Comparison of ENCODE assay signal across 8 cellular contexts in the genomic region with DNA sequence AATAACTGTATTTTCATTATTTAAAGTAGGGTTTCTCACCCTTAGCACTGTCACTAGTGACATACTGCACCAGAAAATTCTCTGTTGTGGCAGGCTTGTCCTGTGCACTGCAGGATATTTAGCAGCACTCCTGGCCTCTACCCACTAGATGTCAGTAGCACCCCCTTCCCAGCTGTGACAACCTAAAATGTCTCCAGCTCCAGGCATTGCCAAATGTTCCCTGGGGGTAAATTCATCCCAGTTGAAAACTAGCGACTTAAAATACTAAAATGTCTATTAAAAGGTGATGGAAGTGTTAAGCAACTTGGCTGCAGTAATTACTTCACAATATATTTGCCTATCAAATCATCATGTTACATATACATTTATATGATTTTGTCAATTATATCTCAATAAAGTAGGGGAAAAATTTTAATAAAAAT.
DNase-seq lines count a peak whose midpoint lies in the region; ATAC-seq and TF ChIP-seq lines count a peak whose summit lies in the region.

No MANE protein-coding gene starts in this region.

- ATAC-seq in HG03442 (IDR thresholded peaks at IDR 0.05; ENCODE audit: unreplicated experiment): no peak

- DNase-seq in DMS79 (lab: John Stamatoyannopoulos, UW) (peak; percentile 37), HCEC 1CT (peak; percentile 67), NCI-H1417 treated with DMSO at 0.1 percent for 48 hours (lab: John Stamatoyannopoulos, UW) (peak; percentile 23), T-helper 2 cell (peak in 4 of 5 experiments; percentile 17 to 65 (median 42)), astrocyte of the spinal cord (ENCODE audit: low read depth, low spot score) (peak; percentile 70), iPS DF 4.7 (ENCODE audit: extremely low read depth, low spot score) (peak; percentile 38)
- peak; percentile 36 for DNase-seq in stimulated activated CD4-positive, alpha-beta T cell treated with anti-CD3 and anti-CD28 coated beads, Interleukin-12 subunit alpha, Interleukin-12 subunit beta, amount 100 ng/mL, for 4 hours

- TF ChIP-seq CTCF in astrocyte of the spinal cord (IDR thresholded peaks at IDR 0.05; ENCODE audit: low read depth, low read length): peak; percentile 89

- in situ Hi-C loops in astrocyte of the spinal cord (cut with HindIII; ENCODE audit: low sequenced_read_pairs): no loop called here

- H3K4me3 ChIP-seq in astrocyte of the spinal cord (ENCODE audit: low read depth, low read length): no peak overlapping the region
